29 cellular contexts compared by ENCODE assay signal in genomic region chr3:172020763-172021162, GRCh38.
"Had no signal": no experiment of that assay in that cellular context is flagged by ENCODE, and none has a peak within 500 bp of the region (broad histone marks: within the 10 kb centered on the region; RNA-seq: fewer than 3 reads in every experiment).

No MANE protein-coding gene starts in this region.

- H3K4me2 ChIP-seq: SK-N-SH had no signal

- H3K4me3 ChIP-seq: MG63, Peyer's patch, SJSA1 had no signal

- H3K27me3 ChIP-seq: MG63, Peyer's patch, SJSA1 had no signal

- H3K9ac ChIP-seq: SK-N-SH had no signal

- H3K4me1 ChIP-seq: Peyer's patch, SJSA1 had no signal

- H3K27ac ChIP-seq: Peyer's patch, SJSA1 had no signal

- DNase-seq: Kasumi-1, MG63, NCI-H1092 treated with DMSO at 0.1 percent for 48 hours, NCI-H1105 treated with DMSO at 0.1 percent for 48 hours, NCI-H1417, NCI-H1436, NCI-H146, NCI-H1694, NCI-H187, NCI-H1930, NCI-H2029 treated with DMSO at 0.1 percent for 48 hours, NCI-H2081 treated with DMSO at 0.1 percent for 48 hours, NCI-H2107, NCI-H2171, NCI-H226, NCI-H446 treated with DMSO at 0.1 percent for 48 hours, NCI-H510A, NCI-H524, NCI-H526, NCI-H69, NCI-H748 treated with DMSO at 0.1 percent for 48 hours, NCI-H82, Peyer's patch, Right ventricle myocardium superior, RPMI8226, SHP77 treated with DMSO at 0.1 percent for 48 hours, SK-N-SH, SW 1271 had no signal

- H3K9me3 ChIP-seq: Peyer's patch, SJSA1, SK-N-SH had no signal

- H3K36me3 ChIP-seq: MG63, Peyer's patch, SJSA1 had no signal
